Comparison of ENCODE assay signal across 23 cellular contexts in the genomic region with DNA sequence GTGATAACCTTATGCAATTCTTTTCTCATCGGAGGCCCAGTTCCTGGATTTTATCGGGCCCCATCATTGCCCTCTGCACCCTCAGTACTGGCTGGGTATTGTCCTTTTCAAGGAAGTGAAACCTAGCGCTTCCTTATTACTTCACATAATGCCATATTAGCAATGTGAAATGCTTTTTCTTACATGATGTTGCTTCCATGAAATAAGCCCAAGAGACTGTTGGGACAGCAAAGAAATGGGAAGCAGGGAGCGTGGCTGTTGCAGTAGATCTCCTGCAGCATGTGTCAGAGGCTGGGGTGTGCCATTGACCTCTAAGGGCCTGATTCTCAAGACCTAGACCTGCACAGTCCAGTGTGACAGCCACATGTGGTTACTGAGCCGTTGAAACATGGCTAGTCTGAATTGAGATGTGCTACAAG. TPM values are rescaled to one million over a fixed set of nuclear protein-coding genes. Genes with fewer than 3 reads are reported as not detected.
DNase-seq lines count a peak whose midpoint lies in the region; ATAC-seq, FAIRE-seq and TF ChIP-seq lines count a peak whose summit lies in the region.
"Had no signal": no experiment of that assay in that cellular context is flagged by ENCODE, and none has a peak within 500 bp of the region (broad histone marks: within the 10 kb centered on the region; RNA-seq: fewer than 3 reads in every experiment).

No MANE protein-coding gene starts in this region.

- H3K9ac ChIP-seq in GM12878 (ENCODE audit: control insufficient read depth, insufficient read depth, low read length): no peak overlapping the region

- no peak for TF ChIP-seq EP300 in GM12878 (IDR thresholded peaks at IDR 0.05; ENCODE audit: borderline replicate concordance in 1 of 2, control insufficient read depth in 1 of 2, low read depth in 2 of 2, low read length in 2 of 2)

- no peak overlapping the region for H3K4me3 Mint-ChIP-seq in natural killer cell
- no peak overlapping the region for H3K4me3 Mint-ChIP-seq in natural killer cell treated with Interleukin-12 subunit alpha and Interleukin-12 subunit beta and Interleukin-15 and Interleukin-18, amount 100 ng/mL, for 72 hours
- H3K4me3 Mint-ChIP-seq: activated CD4-positive, alpha-beta T cell treated with anti-CD3 and anti-CD28 coated beads for 36 hours had no signal

- no TSS peak for BruUV-seq in GM12878 (replicated peaks; lab: Mats Ljungman, UMichigan)

- no peaks in the 10 kb centered on the region for H3K36me3 Mint-ChIP-seq in natural killer cell
- H3K36me3 Mint-ChIP-seq in natural killer cell treated with Interleukin-12 subunit alpha and Interleukin-12 subunit beta and Interleukin-15 and Interleukin-18, amount 100 ng/mL, for 72 hours: no peaks in the 10 kb centered on the region

- peaks cover 27 to 45% of the 10 kb centered on the region in 2 donors for H3K4me1 Mint-ChIP-seq in natural killer cell
- H3K4me1 Mint-ChIP-seq in natural killer cell treated with Interleukin-12 subunit alpha and Interleukin-12 subunit beta and Interleukin-15 and Interleukin-18, amount 100 ng/mL, for 72 hours (ENCODE audit: low read depth in 2 of 2): peaks cover 23 to 34% of the 10 kb centered on the region in 2 donors

- H3K27ac Mint-ChIP-seq in natural killer cell: no peak overlapping the region
- no peak overlapping the region for H3K27ac Mint-ChIP-seq in natural killer cell treated with Interleukin-12 subunit alpha and Interleukin-12 subunit beta and Interleukin-15 and Interleukin-18, amount 100 ng/mL, for 72 hours
- H3K27ac Mint-ChIP-seq: activated CD4-positive, alpha-beta T cell treated with anti-CD3 and anti-CD28 coated beads for 36 hours had no signal

- no peak overlapping the region for H3K27ac ChIP-seq in GM12878 (ENCODE audit: control insufficient read depth, insufficient read depth)
- H3K27ac ChIP-seq: C4-2B, RWPE1 had no signal

- FAIRE-seq in GM12878 (lab: Jason Lieb, UNC) (no peak), GM19239 (lab: Jason Lieb, UNC) (no peak)
- FAIRE-seq: A204.1, endometrium, H54, kidney had no signal

- H3K27me3 Mint-ChIP-seq in natural killer cell (ENCODE audit: low read depth in 2 of 2): peaks cover 0 to 3% of the 10 kb centered on the region in 2 donors
- H3K27me3 Mint-ChIP-seq in natural killer cell treated with Interleukin-12 subunit alpha and Interleukin-12 subunit beta and Interleukin-15 and Interleukin-18, amount 100 ng/mL, for 72 hours: peaks cover 0 to 1% of the 10 kb centered on the region in 2 donors

- H3K27me3 ChIP-seq in GM12878 (replicated peaks in 1 of 2; ENCODE audit: control insufficient read depth in 2 of 2, insufficient read depth in 2 of 2, low read length in 1 of 2): peaks cover 0 to 2% of the 10 kb centered on the region in 2 experiments; a peak in 1 of 4 replicates
- H3K27me3 ChIP-seq: tibial nerve had no signal

- ATAC-seq in natural killer cell (peak in 2 of 3 donors; percentile 30 to 40), GM12878 (peak; percentile 54), SK-N-SH treated with all-trans-retinoic acid at 6 μM for 48 hours (no peak), HG02981 (IDR thresholded peaks at IDR 0.05; ENCODE audit: unreplicated experiment) (no peak)
- no peak for ATAC-seq in natural killer cell treated with Interleukin-12 subunit alpha and Interleukin-12 subunit beta and Interleukin-15 and Interleukin-18, amount 100 ng/mL, for 72 hours
- ATAC-seq: activated CD4-positive, alpha-beta T cell treated with anti-CD3 and anti-CD28 coated beads for 36 hours had no signal

- DNase-seq in natural killer cell: no peak
- no peak for DNase-seq in natural killer cell treated with Interleukin-12 subunit alpha and Interleukin-12 subunit beta and Interleukin-15 and Interleukin-18, amount 100 ng/mL, for 72 hours (ENCODE audit: low spot score)
- no peak for DNase-seq in GM12878 (ENCODE audit: low read depth, low spot score)
- DNase-seq in mucosa of gallbladder (ENCODE audit: low spot score): peak; percentile 63
- DNase-seq in DMS153 (lab: John Stamatoyannopoulos, UW): no peak
- no peak for DNase-seq in GM19239 (ENCODE audit: insufficient read length, low spot score)
- DNase-seq: activated CD4-positive, alpha-beta T cell treated with anti-CD3 and anti-CD28 coated beads for 36 hours; activated CD8-positive, alpha-beta memory T cell treated with anti-CD3 and anti-CD28 coated beads, Interleukin-2, amount 50 U/mL, for 4 hours; activated naive CD4-positive, alpha-beta T cell; DMS53; Kasumi-1; kidney; NCI-H146; NCI-H2227 treated with DMSO at 0.1 percent for 48 hours; posterior cingulate gyrus had no signal

- no peak for TF ChIP-seq POLR2A in GM12878 (IDR thresholded peaks at IDR 0.05; ENCODE audit: low read depth, low read length)

- SMC1A ChIA-PET in GM12878 (lab: Charles Lee; ENCODE audit: uncharacterized antibody, unreplicated experiment): no interaction called here

- WGBS in GM12878 (ENCODE audit: insufficient coverage, insufficient replicate concordance, low lambda C conversion rate, missing lambda C conversion rate): 7% methylated on average over 5 of the region's 5 CpGs

- TF ChIP-seq CTCF in natural killer cell (IDR thresholded peaks at IDR 0.05) (no peak), GM12878 (IDR thresholded peaks at IDR 0.05 in 2 of 3, conservative IDR thresholded peaks at IDR 0.05 in 1 of 3; ENCODE audit: control insufficient read depth in 2 of 3, extremely low read depth in 1 of 3, insufficient read depth in 1 of 3, low read depth in 3 of 3, low read length in 3 of 3) (no peak)

- no peaks in the 10 kb centered on the region for H3K79me2 ChIP-seq in GM12878 (ENCODE audit: control insufficient read depth, insufficient read depth, low read length)

- TF ChIP-seq RAD21 in GM12878 (IDR thresholded peaks at IDR 0.05; ENCODE audit: insufficient read depth, low read depth, low read length): no peak

- POLR2A ChIA-PET in GM12878 (lab: Charles Lee): no interaction called here

- H4K20me1 ChIP-seq in GM12878 (ENCODE audit: control insufficient read depth, insufficient read depth): no peaks in the 10 kb centered on the region

- no peaks in the 10 kb centered on the region for H3K9me3 Mint-ChIP-seq in natural killer cell
- H3K9me3 Mint-ChIP-seq in natural killer cell treated with Interleukin-12 subunit alpha and Interleukin-12 subunit beta and Interleukin-15 and Interleukin-18, amount 100 ng/mL, for 72 hours: no peaks in the 10 kb centered on the region

- in situ Hi-C loops in GM12878 (cut with MboI): no loop called here

- H3K4me2 ChIP-seq in GM12878 (ENCODE audit: control insufficient read depth, insufficient read depth): no peak overlapping the region

- RAD21 ChIA-PET in GM12878 (lab: Charles Lee; ENCODE audit: unreplicated experiment): no interaction called here

- H3K36me3 ChIP-seq in GM12878 (ENCODE audit: control insufficient read depth in 2 of 2, insufficient read depth in 2 of 2, low read length in 1 of 2): no peaks in the 10 kb centered on the region
- H3K36me3 ChIP-seq: tibial nerve had no signal

- intact Hi-C loops in natural killer cell (cut with micrococcal nuclease) (no loop called here), GM12878 (cut with micrococcal nuclease; ENCODE audit: unreplicated experiment) (no loop called here)

- H2AFZ ChIP-seq in GM12878 (ENCODE audit: control insufficient read depth, low read depth, low read length): no peak overlapping the region

- no peak overlapping the region for H3K4me3 ChIP-seq in GM12878
- H3K4me3 ChIP-seq: tibial nerve had no signal

- H3K9me3 ChIP-seq in GM12878 (replicated peaks; ENCODE audit: control insufficient read depth, insufficient read depth, low read length): no peaks in the 10 kb centered on the region
- H3K9me3 ChIP-seq: tibial nerve had no signal

- CTCF ChIA-PET in GM12878 (lab: Yijun Ruan, JAX): interaction anchor here (2.1 kb wide), 1 partner anchor 12 kb away, joined by 10 read pairs; no protein-coding TSS in a partner anchor

- H3K4me1 ChIP-seq in GM12878 (ENCODE audit: control insufficient read depth, insufficient read depth, low read length): no peaks in the 10 kb centered on the region
- H3K4me1 ChIP-seq: tibial nerve had no signal

RNA-seq across cellular contexts. Expression of gene CHN2, which starts 8.1 kb away (rescaled TPM):
- total RNA-seq in natural killer cell: 10 to 100 TPM; 23.2 to 40.6 (median 30.2) TPM
- 1 to 10 TPM in 1 of 2 donors, under 1 TPM in 1; 0.70 to 2.1 TPM for total RNA-seq in natural killer cell treated with Interleukin-12 subunit alpha and Interleukin-12 subunit beta and Interleukin-15 and Interleukin-18, amount 100 ng/mL, for 72 hours
- not detected in 2 replicates for total RNA-seq in GM12878 (2013; cell fraction: nucleolus; rRNA removed)
- 0.17 and 0.33 TPM in 2 replicates for total RNA-seq in GM12878 (2014; rRNA removed)
- total RNA-seq in GM12878 (2014; rRNA removed; fragmentation: Illumina TruSeq; extraction: Trizol): 0.58 and 0.60 TPM in 2 replicates
- total RNA-seq in GM12878 (2021): 0.27 and 0.33 TPM in 2 replicates
- not detected for polyA plus RNA-seq in GM12878 (2011; ENCODE audit: low read depth)
- polyA plus RNA-seq in GM12878 (2011; rRNA removed): 3.8 and 4.2 TPM in 2 replicates
- 1.0 and 1.8 TPM in 2 replicates for polyA plus RNA-seq in GM12878 (2011; cell fraction: cytosol; rRNA removed)
- polyA plus RNA-seq in GM12878 (2011; cell fraction: nucleus; rRNA removed): 1.6 and 1.9 TPM in 2 replicates
- not detected in 2 replicates for polyA plus RNA-seq in GM12878 (2012)
- polyA plus RNA-seq in GM12878 (2014; fragmentation: Illumina TruSeq; extraction: Trizol): 0.24 and 0.93 TPM in 2 replicates
- polyA plus RNA-seq in GM12878 (2014; fragmentation: Nextera tagmentation; extraction: Ambion mirVana): under 1 TPM in 1 of 2 experiments, not detected in 1; 0.11 TPM
- 0.30 and 0.85 TPM in 2 replicates for polyA plus RNA-seq in GM12878 (2014; rRNA removed)
- under 1 TPM in 1 of 2 experiments, not detected in 1; 0.42 TPM for polyA plus RNA-seq in GM12878 (2016; fragmentation: Nextera tagmentation; extraction: Ambion mirVana)
- 4.4 and 5.4 TPM in 2 replicates for polyA minus RNA-seq in GM12878 (2011; rRNA and poly(A)+ RNA removed)
- polyA minus RNA-seq in GM12878 (2011; cell fraction: cytosol; rRNA and poly(A)+ RNA removed): 0.67 and 1.5 TPM in 2 replicates
- polyA minus RNA-seq in GM12878 (2011; cell fraction: nucleus; rRNA and poly(A)+ RNA removed): 1.6 and 2.9 TPM in 2 replicates
- 24.7 TPM for total RNA-seq in mucosa of gallbladder

RNA-seq across cellular contexts. Expression of gene CPVL, which starts 56.3 kb away (rescaled TPM):
- total RNA-seq in natural killer cell (10 to 100 TPM in 1 of 3 donors, 1 to 10 TPM in 2; 4.9 to 11.6 (median 9.8) TPM), GM12878 (2014; rRNA removed) (not detected in 2 replicates), GM12878 (2014; rRNA removed; fragmentation: Illumina TruSeq; extraction: Trizol) (not detected in 2 replicates), GM12878 (2021) (0.59 TPM in 1 of 2 replicates, not detected in the other), mucosa of gallbladder (22.6 TPM)
- total RNA-seq in natural killer cell treated with Interleukin-12 subunit alpha and Interleukin-12 subunit beta and Interleukin-15 and Interleukin-18, amount 100 ng/mL, for 72 hours: 1 to 10 TPM in 1 of 2 donors, not detected in 1; 1.4 TPM
- not detected in 2 replicates for total RNA-seq in GM12878 (2013; cell fraction: nucleolus; rRNA removed)
- polyA plus RNA-seq in GM12878 (2011; ENCODE audit: low read depth): not detected
- polyA plus RNA-seq in GM12878 (2011; rRNA removed) (0.13 TPM in 1 of 2 replicates, not detected in the other), GM12878 (2014; fragmentation: Illumina TruSeq; extraction: Trizol) (not detected in 2 replicates), GM12878 (2014; fragmentation: Nextera tagmentation; extraction: Ambion mirVana) (not detected), GM12878 (2014; rRNA removed) (not detected in 2 replicates), GM12878 (2016; fragmentation: Nextera tagmentation; extraction: Ambion mirVana) (not detected)
- not detected in 2 replicates for polyA plus RNA-seq in GM12878 (2011; cell fraction: cytosol; rRNA removed)
- polyA plus RNA-seq in GM12878 (2011; cell fraction: nucleus; rRNA removed): not detected in 2 replicates
- polyA plus RNA-seq in GM12878 (2012): not detected in 2 replicates
- polyA minus RNA-seq in GM12878 (2011; rRNA and poly(A)+ RNA removed): not detected in 2 replicates
- not detected in 2 replicates for polyA minus RNA-seq in GM12878 (2011; cell fraction: cytosol; rRNA and poly(A)+ RNA removed)
- 0.12 TPM in 1 of 2 replicates, not detected in the other for polyA minus RNA-seq in GM12878 (2011; cell fraction: nucleus; rRNA and poly(A)+ RNA removed)
- total RNA-seq: activated CD4-positive, alpha-beta T cell treated with anti-CD3 and anti-CD28 coated beads for 36 hours had no signal

Comparison
In these comparisons a context has a peak if more than half of its experiments do, and no peak if none do; other contexts are left out.
1. ATAC-seq: peak in natural killer cell (2 of 3) and GM12878 (single experiment); none in natural killer cell treated with Interleukin-12 subunit alpha and Interleukin-12 subunit beta and Interleukin-15 and Interleukin-18, amount 100 ng/mL, for 72 hours (0 of 2), SK-N-SH treated with all-trans-retinoic acid at 6 μM for 48 hours (single experiment) and HG02981 (single experiment).